ENCODE assay signal across 1 cellular context in genomic region chr2:73233154-73233931, GRCh38.
A peak's percentile ranks its signal among the peaks of the same experiment; 100 is the strongest.
TF ChIP-seq lines count a peak whose summit lies in the region.

PRADC1 (minus strand) TSS chr2:73233239; CDS start chr2:73233160, 79 bp downstream.

TF ChIP-seq in H1, 55 proteins besides CTCF, POLR2A, EP300 and RAD21 (continued from another document):
- TF ChIP-seq USF2 (IDR thresholded peaks at IDR 0.05; ENCODE audit: low read length) (no peak), HDAC6 (IDR thresholded peaks at IDR 0.05; ENCODE audit: low read depth, low read length) (no peak), CBX8 (IDR thresholded peaks at IDR 0.05; ENCODE audit: borderline replicate concordance, low read depth, low read length) (no peak), POU5F1 (IDR thresholded peaks at IDR 0.05; ENCODE audit: low read depth, low read length) (no peak), BCL11A (IDR thresholded peaks at IDR 0.05; ENCODE audit: low read depth in 2 of 2, low read length in 2 of 2) (no peak), BACH1 (IDR thresholded peaks at IDR 0.05; ENCODE audit: low read length) (no peak), CHD1 (IDR thresholded peaks at IDR 0.05; ENCODE audit: low read depth, low read length) (no peak), SP4 (IDR thresholded peaks at IDR 0.05; ENCODE audit: low read length) (peak; percentile 47; the same call in 1 of the 2 replicates), EGR1 (IDR thresholded peaks at IDR 0.05; ENCODE audit: borderline replicate concordance, low read depth, low read length) (peak; percentile 65; the same call in 1 of the 2 replicates), BRCA1 (IDR thresholded peaks at IDR 0.05; ENCODE audit: low read depth, low read length) (no peak), SRF (IDR thresholded peaks at IDR 0.05; ENCODE audit: low read depth, low read length) (no peak), CHD2 (IDR thresholded peaks at IDR 0.05; ENCODE audit: low read length) (peak; percentile 93), SP2 (IDR thresholded peaks at IDR 0.05; ENCODE audit: low read length) (peak; percentile 88), GABPA (IDR thresholded peaks at IDR 0.05; ENCODE audit: borderline replicate concordance, insufficient read depth, low read length) (no peak), TAF1 (IDR thresholded peaks at IDR 0.05; ENCODE audit: low read depth, low read length) (peak; percentile 33; the same call in 1 of the 2 replicates), TCF12 (IDR thresholded peaks at IDR 0.05; ENCODE audit: low read depth, low read length) (no peak), TAF7 (optimal IDR thresholded peaks at IDR 0.05; ENCODE audit: borderline replicate concordance, low read depth, low read length) (no peak), POLR2AphosphoS5 (IDR thresholded peaks at IDR 0.05; ENCODE audit: low read depth, low read length) (no peak), KDM4A (IDR thresholded peaks at IDR 0.05; ENCODE audit: low read depth, low read length, severe bottlenecking) (peak; percentile 37), CTBP2 (IDR thresholded peaks at IDR 0.05; ENCODE audit: borderline replicate concordance, insufficient read depth, insufficient read length, low read length) (no peak), YY1 (IDR thresholded peaks at IDR 0.05; ENCODE audit: low read depth, low read length) (no peak), SIX5 (IDR thresholded peaks at IDR 0.05; ENCODE audit: low read depth, low read length) (no peak), CHD7 (IDR thresholded peaks at IDR 0.05; ENCODE audit: insufficient replicate concordance, low read length) (no peak), SUZ12 (IDR thresholded peaks at IDR 0.05; ENCODE audit: low read length) (no peak), SIRT6 (IDR thresholded peaks at IDR 0.05; ENCODE audit: low read length) (no peak), KDM1A (IDR thresholded peaks at IDR 0.05; ENCODE audit: borderline replicate concordance, low read length) (no peak), JUND (IDR thresholded peaks at IDR 0.05; ENCODE audit: low read length) (no peak), MAFK (IDR thresholded peaks at IDR 0.05; ENCODE audit: low read depth, low read length) (no peak), ZNF274 (IDR thresholded peaks at IDR 0.05; ENCODE audit: borderline replicate concordance, extremely low read depth, low read length) (no peak), ASH2L (IDR thresholded peaks at IDR 0.05; ENCODE audit: low read length) (no peak), JUN (IDR thresholded peaks at IDR 0.05; ENCODE audit: low read depth, low read length) (no peak), HDAC2 (IDR thresholded peaks at IDR 0.05; ENCODE audit: borderline replicate concordance in 1 of 2, low read depth in 2 of 2, low read length in 2 of 2) (peak in 1 of 2 experiments; percentile 93; a peak in 2 of 4 replicates), SIN3A (conservative IDR thresholded peaks at IDR 0.05 in 1 of 2, IDR thresholded peaks at IDR 0.05 in 1 of 2; ENCODE audit: low read depth in 1 of 2, low read length in 2 of 2) (peak in 1 of 2 experiments; percentile 96), CEBPB (IDR thresholded peaks at IDR 0.05; ENCODE audit: low read depth, low read length) (no peak), TBP (IDR thresholded peaks at IDR 0.05; ENCODE audit: low read depth, low read length) (peak; percentile 48; the same call in 1 of the 2 replicates), KDM5A (IDR thresholded peaks at IDR 0.05; ENCODE audit: low read length) (no peak), RXRA (IDR thresholded peaks at IDR 0.05; ENCODE audit: insufficient read depth, low read depth, low read length) (no peak), SAP30 (IDR thresholded peaks at IDR 0.05; ENCODE audit: insufficient read depth, insufficient replicate concordance, low read length) (peak; percentile 86), PHF8 (conservative IDR thresholded peaks at IDR 0.05; ENCODE audit: low read depth, low read length) (no peak; the same call in 1 of the 2 replicates), NANOG (IDR thresholded peaks at IDR 0.05; ENCODE audit: insufficient read depth, low read depth, low read length, poor library complexity, severe bottlenecking) (no peak), RNF2 (IDR thresholded peaks at IDR 0.05; ENCODE audit: borderline replicate concordance, low read depth, low read length, missing control alignments, poor library complexity, severe bottlenecking) (peak; percentile 48)
- TF ChIP-seq, protein P1, sequence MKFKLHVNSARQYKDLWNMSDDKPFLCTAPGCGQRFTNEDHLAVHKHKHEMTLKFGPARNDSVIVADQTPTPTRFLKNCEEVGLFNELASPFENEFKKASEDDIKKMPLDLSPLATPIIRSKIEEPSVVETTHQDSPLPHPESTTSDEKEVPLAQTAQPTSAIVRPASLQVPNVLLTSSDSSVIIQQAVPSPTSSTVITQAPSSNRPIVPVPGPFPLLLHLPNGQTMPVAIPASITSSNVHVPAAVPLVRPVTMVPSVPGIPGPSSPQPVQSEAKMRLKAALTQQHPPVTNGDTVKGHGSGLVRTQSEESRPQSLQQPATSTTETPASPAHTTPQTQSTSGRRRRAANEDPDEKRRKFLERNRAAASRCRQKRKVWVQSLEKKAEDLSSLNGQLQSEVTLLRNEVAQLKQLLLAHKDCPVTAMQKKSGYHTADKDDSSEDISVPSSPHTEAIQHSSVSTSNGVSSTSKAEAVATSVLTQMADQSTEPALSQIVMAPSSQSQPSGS (IDR thresholded peaks at IDR 0.05; ENCODE audit: low read length) = no peak
